ENCODE assay signal across 23 cellular contexts in the genomic region with DNA sequence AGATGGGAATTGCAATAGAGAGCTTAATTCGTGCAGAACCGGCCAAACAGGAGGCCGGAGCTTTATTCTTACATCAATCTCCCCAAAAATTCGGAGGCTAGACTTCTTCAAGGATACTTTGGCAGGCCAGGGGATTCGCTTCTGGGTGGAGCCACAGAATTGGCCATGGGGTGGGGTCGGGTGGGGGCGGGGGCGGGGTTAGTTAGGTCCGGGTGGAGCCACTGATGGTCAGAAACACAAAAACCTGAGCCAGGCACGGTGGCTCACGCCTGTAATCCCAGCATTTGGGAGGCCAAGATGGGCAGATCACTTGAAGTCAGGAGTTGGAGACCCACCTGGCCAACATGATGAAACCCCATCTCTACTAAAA.
A peak's percentile ranks its signal among the peaks of the same experiment; 100 is the strongest.
DNase-seq lines count a peak whose midpoint lies in the region; ATAC-seq, FAIRE-seq and TF ChIP-seq lines count a peak whose summit lies in the region.
"Had no signal": no experiment of that assay in that cellular context is flagged by ENCODE, and none has a peak within 500 bp of the region (broad histone marks: within the 10 kb centered on the region; RNA-seq: fewer than 3 reads in every experiment).

No MANE protein-coding gene starts in this region.

- H3K4me3 Mint-ChIP-seq in Calu3 (ENCODE audit: low read depth, unreplicated experiment), result peak overlapping the region; percentile 45
- H3K4me3 Mint-ChIP-seq: activated CD8-positive, alpha-beta T cell treated with anti-CD3 and anti-CD28 coated beads for 36 hours; activated naive CD8-positive, alpha-beta T cell treated with anti-CD3 and anti-CD28 coated beads, Interleukin-2, amount 10 ng/mL, durations not matched to agents 7 days and 5 days; naive B cell; T-helper 17 cell had no signal

- dilution Hi-C loops in keratinocyte (cut with MboI; ENCODE audit: extremely low pct_ligation_motif_present, low sequenced_read_pairs), result no loop called here

- H3K9ac ChIP-seq in HUES64 (ENCODE audit: low read depth, low read length) (no peak overlapping the region), keratinocyte (ENCODE audit: control insufficient read depth, extremely low read depth, insufficient read depth, low read length) (no peak overlapping the region)
- H3K9ac ChIP-seq: GM23248 had no signal

- TF ChIP-seq POLR2A in breast epithelium (IDR thresholded peaks at IDR 0.05), result no peak

- peaks cover 3% of the 10 kb centered on the region; the same call in 1 of the 2 replicates for H3K4me1 ChIP-seq in HUES64 (ENCODE audit: insufficient read depth, low read length)
- no peaks in the 10 kb centered on the region for H3K4me1 ChIP-seq in breast epithelium
- peaks cover 6% of the 10 kb centered on the region for H3K4me1 ChIP-seq in keratinocyte (ENCODE audit: control insufficient read depth, extremely low read depth, insufficient read depth, low read length)
- H3K4me1 ChIP-seq: ascending aorta, heart left ventricle, uterus had no signal

- H3K27ac ChIP-seq in HUES64 (ENCODE audit: low read depth, low read length) (no peak overlapping the region), breast epithelium (peak overlapping the region; percentile 10 to 23), keratinocyte (ENCODE audit: control insufficient read depth, insufficient read depth, low read length) (no peak overlapping the region)
- H3K27ac ChIP-seq: ascending aorta, GM23248, heart left ventricle, testis, uterus had no signal

- CTCF ChIA-PET in Calu3 (lab: Charles Lee), result interaction anchor here (0.6 to 1.2 kb wide), 2 partner anchors 11 to 14 kb away, joined by 4 to 7 read pairs; no protein-coding TSS in a partner anchor

- H3K9me3 ChIP-seq in HUES64 (ENCODE audit: insufficient read depth, low read depth, low read length) (no peaks in the 10 kb centered on the region), breast epithelium (no peaks in the 10 kb centered on the region), keratinocyte (ENCODE audit: control insufficient read depth, low read depth, low read length) (no peaks in the 10 kb centered on the region)
- H3K9me3 ChIP-seq: ascending aorta, heart left ventricle, testis, uterus had no signal

- TF ChIP-seq CTCF in Calu3 (IDR thresholded peaks at IDR 0.05; ENCODE audit: unreplicated experiment), result no peak
- TF ChIP-seq CTCF in breast epithelium (IDR thresholded peaks at IDR 0.05), result no peak
- no peak for TF ChIP-seq CTCF in keratinocyte (optimal IDR thresholded peaks at IDR 0.05 in 1 of 3, IDR thresholded peaks at IDR 0.05 in 1 of 3, conservative IDR thresholded peaks at IDR 0.05 in 1 of 3; ENCODE audit: extremely low read depth in 1 of 3, insufficient read depth in 2 of 3, low read length in 3 of 3)

- H3K9me3 Mint-ChIP-seq in Calu3 (ENCODE audit: low read depth, unreplicated experiment), result peaks cover 2% of the 10 kb centered on the region
- H3K9me3 Mint-ChIP-seq: activated CD8-positive, alpha-beta T cell treated with anti-CD3 and anti-CD28 coated beads for 36 hours; activated naive CD8-positive, alpha-beta T cell treated with anti-CD3 and anti-CD28 coated beads, Interleukin-2, amount 10 ng/mL, durations not matched to agents 7 days and 5 days had no signal

- no peaks in the 10 kb centered on the region for H3K36me3 ChIP-seq in HUES64 (ENCODE audit: insufficient read depth, low read length)
- H3K36me3 ChIP-seq in breast epithelium, result no peaks in the 10 kb centered on the region
- no peaks in the 10 kb centered on the region for H3K36me3 ChIP-seq in keratinocyte (ENCODE audit: control insufficient read depth in 2 of 2, extremely low read depth in 1 of 2, insufficient read depth in 2 of 2, low read length in 2 of 2)
- H3K36me3 ChIP-seq: ascending aorta, uterus had no signal

- peak overlapping the region; percentile 67 for H3K4me2 ChIP-seq in keratinocyte (ENCODE audit: control insufficient read depth, extremely low read depth, insufficient read depth, low read depth, low read length)

- H3K9me1 ChIP-seq in keratinocyte (ENCODE audit: control insufficient read depth, extremely low read depth, insufficient read depth, low read length), result no peaks in the 10 kb centered on the region

- H3K4me3 ChIP-seq in HUES64 (ENCODE audit: low read length) (0 out of 2 replicates have a peak overlapping the region, but pooled peaks have one; percentile 4), breast epithelium (peak overlapping the region in 1 of 3 donors; percentile 22), keratinocyte (ENCODE audit: control insufficient read depth in 2 of 3, extremely low read depth in 1 of 3, insufficient read depth in 2 of 3, low read depth in 1 of 3, low read length in 3 of 3) (peak overlapping the region in 1 of 3 experiments; percentile 27)
- H3K4me3 ChIP-seq: ascending aorta, GM23248, heart left ventricle, testis, uterus had no signal

- ATAC-seq in GM21360 (IDR thresholded peaks at IDR 0.05; ENCODE audit: unreplicated experiment), result no peak
- ATAC-seq: activated CD8-positive, alpha-beta T cell treated with anti-CD3 and anti-CD28 coated beads for 36 hours; heart left ventricle; stimulated activated naive CD8-positive, alpha-beta T cell treated with anti-CD3 and anti-CD28 coated beads, Interleukin-15, Interleukin-2, amounts not matched to agents 100 U/mL and 50 U/mL, for 24 hours; T-helper 17 cell had no signal

- H3K36me3 Mint-ChIP-seq in Calu3 (ENCODE audit: insufficient read depth, unreplicated experiment), result no peaks in the 10 kb centered on the region
- H3K36me3 Mint-ChIP-seq: activated naive CD8-positive, alpha-beta T cell treated with anti-CD3 and anti-CD28 coated beads, Interleukin-2, amount 10 ng/mL, durations not matched to agents 7 days and 5 days; naive B cell had no signal

- 70% methylated on average over 11 of the region's 11 CpGs for WGBS in HUES64

- intact Hi-C loops in Calu3 (cut with micrococcal nuclease; ENCODE audit: unreplicated experiment), result no loop called here
- intact Hi-C loops in breast epithelium (cut with DNase I; ENCODE audit: low total_unique reads), result no loop called here

- no peak overlapping the region for H3K27ac Mint-ChIP-seq in Calu3 (ENCODE audit: unreplicated experiment)
- H3K27ac Mint-ChIP-seq: activated CD8-positive, alpha-beta T cell treated with anti-CD3 and anti-CD28 coated beads for 36 hours; activated naive CD8-positive, alpha-beta T cell treated with anti-CD3 and anti-CD28 coated beads, Interleukin-2, amount 10 ng/mL, durations not matched to agents 7 days and 5 days; naive B cell; T-helper 17 cell had no signal

- no peaks in the 10 kb centered on the region for H3K27me3 Mint-ChIP-seq in Calu3 (ENCODE audit: unreplicated experiment)
- H3K27me3 Mint-ChIP-seq: activated CD8-positive, alpha-beta T cell treated with anti-CD3 and anti-CD28 coated beads for 36 hours; activated naive CD8-positive, alpha-beta T cell treated with anti-CD3 and anti-CD28 coated beads, Interleukin-2, amount 10 ng/mL, durations not matched to agents 7 days and 5 days; naive B cell; T-helper 17 cell had no signal

- no peaks in the 10 kb centered on the region for H3K27me3 ChIP-seq in HUES64 (ENCODE audit: insufficient read depth, low read length)
- H3K27me3 ChIP-seq in breast epithelium, result no peaks in the 10 kb centered on the region
- H3K27me3 ChIP-seq in keratinocyte (ENCODE audit: control insufficient read depth, extremely low read depth, insufficient read depth, low read length), result no peaks in the 10 kb centered on the region
- H3K27me3 ChIP-seq: ascending aorta, heart left ventricle, testis, uterus had no signal

- DNase-seq in Calu3, result no peak
- no peak for DNase-seq in breast epithelium (ENCODE audit: low spot score in 2 of 2)
- DNase-seq in keratinocyte (ENCODE audit: low read depth, low spot score), result no peak
- DNase-seq in retina, result no peak
- DNase-seq in LoVo (ENCODE audit: low spot score), result no peak
- no peak for DNase-seq in NCI-H748 treated with DMSO at 0.1 percent for 48 hours (lab: John Stamatoyannopoulos, UW)
- DNase-seq: activated CD8-positive, alpha-beta T cell treated with anti-CD3 and anti-CD28 coated beads for 36 hours; activated effector memory CD4-positive, alpha-beta T cell treated with anti-CD3 and anti-CD28 coated beads, Interleukin-2, amount 50 U/mL, for 16 hours; activated naive CD8-positive, alpha-beta T cell treated with anti-CD3 and anti-CD28 coated beads, Interleukin-2, amount 10 ng/mL, durations not matched to agents 7 days and 5 days; activated T-cell treated with anti-CD3 and anti-CD28 coated beads for 4 hours; GM23248; heart left ventricle; mesenchymal stem cell; naive B cell; NCI-H2227 treated with DMSO at 0.1 percent for 48 hours; stimulated activated naive CD8-positive, alpha-beta T cell treated with anti-CD3 and anti-CD28 coated beads, Interleukin-15, Interleukin-2, amounts not matched to agents 100 U/mL and 50 U/mL, for 24 hours; T-helper 17 cell; uterus had no signal

- no peaks in the 10 kb centered on the region for H3K79me2 ChIP-seq in keratinocyte (ENCODE audit: control insufficient read depth, insufficient read depth, low read length)

- H2AFZ ChIP-seq in keratinocyte (ENCODE audit: control insufficient read depth, low read length), result peak overlapping the region; percentile 56
- H2AFZ ChIP-seq: GM23248 had no signal

- FAIRE-seq in keratinocyte (lab: Jason Lieb, UNC), result no peak
- FAIRE-seq: D721Med had no signal

- H4K20me1 ChIP-seq in keratinocyte (ENCODE audit: control insufficient read depth, extremely low read depth, insufficient read depth, low read length), result no peaks in the 10 kb centered on the region

- no TSS peak for BruUV-seq in Calu3 (replicated peaks; lab: Mats Ljungman, UMichigan)

- H3K4me1 Mint-ChIP-seq in Calu3 (ENCODE audit: low read depth, unreplicated experiment), result no peaks in the 10 kb centered on the region
- H3K4me1 Mint-ChIP-seq: activated naive CD8-positive, alpha-beta T cell treated with anti-CD3 and anti-CD28 coated beads, Interleukin-2, amount 10 ng/mL, durations not matched to agents 7 days and 5 days; naive B cell had no signal

Comparison
In these comparisons a context has a peak if more than half of its experiments do, and no peak if none do; other contexts are left out.
1. H3K27ac ChIP-seq: peak in breast epithelium (2 of 2); none in HUES64 (single experiment) and keratinocyte (single experiment).